In genomic region chr5:174292348-174292747, GRCh38 we compare ENCODE assay signal across 1 cellular context.
TF ChIP-seq lines count a peak whose summit lies in the region.

No MANE protein-coding gene starts in this region.

TF ChIP-seq in K562, 482 proteins besides CTCF, POLR2A, EP300 and RAD21 (continued from another document):
- TF ChIP-seq, protein P1, sequence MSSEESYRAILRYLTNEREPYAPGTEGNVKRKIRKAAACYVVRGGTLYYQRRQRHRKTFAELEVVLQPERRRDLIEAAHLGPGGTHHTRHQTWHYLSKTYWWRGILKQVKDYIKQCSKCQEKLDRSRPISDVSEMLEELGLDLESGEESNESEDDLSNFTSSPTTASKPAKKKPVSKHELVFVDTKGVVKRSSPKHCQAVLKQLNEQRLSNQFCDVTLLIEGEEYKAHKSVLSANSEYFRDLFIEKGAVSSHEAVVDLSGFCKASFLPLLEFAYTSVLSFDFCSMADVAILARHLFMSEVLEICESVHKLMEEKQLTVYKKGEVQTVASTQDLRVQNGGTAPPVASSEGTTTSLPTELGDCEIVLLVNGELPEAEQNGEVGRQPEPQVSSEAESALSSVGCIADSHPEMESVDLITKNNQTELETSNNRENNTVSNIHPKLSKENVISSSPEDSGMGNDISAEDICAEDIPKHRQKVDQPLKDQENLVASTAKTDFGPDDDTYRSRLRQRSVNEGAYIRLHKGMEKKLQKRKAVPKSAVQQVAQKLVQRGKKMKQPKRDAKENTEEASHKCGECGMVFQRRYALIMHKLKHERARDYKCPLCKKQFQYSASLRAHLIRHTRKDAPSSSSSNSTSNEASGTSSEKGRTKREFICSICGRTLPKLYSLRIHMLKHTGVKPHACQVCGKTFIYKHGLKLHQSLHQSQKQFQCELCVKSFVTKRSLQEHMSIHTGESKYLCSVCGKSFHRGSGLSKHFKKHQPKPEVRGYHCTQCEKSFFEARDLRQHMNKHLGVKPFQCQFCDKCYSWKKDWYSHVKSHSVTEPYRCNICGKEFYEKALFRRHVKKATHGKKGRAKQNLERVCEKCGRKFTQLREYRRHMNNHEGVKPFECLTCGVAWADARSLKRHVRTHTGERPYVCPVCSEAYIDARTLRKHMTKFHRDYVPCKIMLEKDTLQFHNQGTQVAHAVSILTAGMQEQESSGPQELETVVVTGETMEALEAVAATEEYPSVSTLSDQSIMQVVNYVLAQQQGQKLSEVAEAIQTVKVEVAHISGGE (CRISPR knock-in tag; IDR thresholded peaks at IDR 0.05), result peak in 2 of 3 experiments; percentile 89 to 97; a peak in 4 of 6 replicates
- TF ChIP-seq LEF1 (IDR thresholded peaks at IDR 0.05) (no peak), PCBP1 (IDR thresholded peaks at IDR 0.05; ENCODE audit: low read depth, low read length, poor library complexity, severe bottlenecking) (no peak), ZNF124 (CRISPR knock-in tag; IDR thresholded peaks at IDR 0.05) (no peak), MEF2D (tag; conservative IDR thresholded peaks at IDR 0.05; ENCODE audit: low read depth) (no peak), MTF1 (CRISPR knock-in tag; IDR thresholded peaks at IDR 0.05; ENCODE audit: borderline replicate concordance) (no peak), SPI1 (IDR thresholded peaks at IDR 0.05; ENCODE audit: borderline replicate concordance, low read depth, low read length) (no peak)
- TF ChIP-seq, protein P2, sequence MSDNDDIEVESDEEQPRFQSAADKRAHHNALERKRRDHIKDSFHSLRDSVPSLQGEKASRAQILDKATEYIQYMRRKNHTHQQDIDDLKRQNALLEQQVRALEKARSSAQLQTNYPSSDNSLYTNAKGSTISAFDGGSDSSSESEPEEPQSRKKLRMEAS (CRISPR knock-in tag; IDR thresholded peaks at IDR 0.05), result no peak
- TF ChIP-seq, protein P3, sequence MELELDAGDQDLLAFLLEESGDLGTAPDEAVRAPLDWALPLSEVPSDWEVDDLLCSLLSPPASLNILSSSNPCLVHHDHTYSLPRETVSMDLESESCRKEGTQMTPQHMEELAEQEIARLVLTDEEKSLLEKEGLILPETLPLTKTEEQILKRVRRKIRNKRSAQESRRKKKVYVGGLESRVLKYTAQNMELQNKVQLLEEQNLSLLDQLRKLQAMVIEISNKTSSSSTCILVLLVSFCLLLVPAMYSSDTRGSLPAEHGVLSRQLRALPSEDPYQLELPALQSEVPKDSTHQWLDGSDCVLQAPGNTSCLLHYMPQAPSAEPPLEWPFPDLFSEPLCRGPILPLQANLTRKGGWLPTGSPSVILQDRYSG (tag; conservative IDR thresholded peaks at IDR 0.05; ENCODE audit: low read depth), result no peak
- TF ChIP-seq, protein P4, sequence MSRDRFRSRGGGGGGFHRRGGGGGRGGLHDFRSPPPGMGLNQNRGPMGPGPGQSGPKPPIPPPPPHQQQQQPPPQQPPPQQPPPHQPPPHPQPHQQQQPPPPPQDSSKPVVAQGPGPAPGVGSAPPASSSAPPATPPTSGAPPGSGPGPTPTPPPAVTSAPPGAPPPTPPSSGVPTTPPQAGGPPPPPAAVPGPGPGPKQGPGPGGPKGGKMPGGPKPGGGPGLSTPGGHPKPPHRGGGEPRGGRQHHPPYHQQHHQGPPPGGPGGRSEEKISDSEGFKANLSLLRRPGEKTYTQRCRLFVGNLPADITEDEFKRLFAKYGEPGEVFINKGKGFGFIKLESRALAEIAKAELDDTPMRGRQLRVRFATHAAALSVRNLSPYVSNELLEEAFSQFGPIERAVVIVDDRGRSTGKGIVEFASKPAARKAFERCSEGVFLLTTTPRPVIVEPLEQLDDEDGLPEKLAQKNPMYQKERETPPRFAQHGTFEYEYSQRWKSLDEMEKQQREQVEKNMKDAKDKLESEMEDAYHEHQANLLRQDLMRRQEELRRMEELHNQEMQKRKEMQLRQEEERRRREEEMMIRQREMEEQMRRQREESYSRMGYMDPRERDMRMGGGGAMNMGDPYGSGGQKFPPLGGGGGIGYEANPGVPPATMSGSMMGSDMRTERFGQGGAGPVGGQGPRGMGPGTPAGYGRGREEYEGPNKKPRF (IDR thresholded peaks at IDR 0.05; ENCODE audit: low read depth, low read length), result no peak
